ENCODE assay signal across 1 cellular context in the genomic region with DNA sequence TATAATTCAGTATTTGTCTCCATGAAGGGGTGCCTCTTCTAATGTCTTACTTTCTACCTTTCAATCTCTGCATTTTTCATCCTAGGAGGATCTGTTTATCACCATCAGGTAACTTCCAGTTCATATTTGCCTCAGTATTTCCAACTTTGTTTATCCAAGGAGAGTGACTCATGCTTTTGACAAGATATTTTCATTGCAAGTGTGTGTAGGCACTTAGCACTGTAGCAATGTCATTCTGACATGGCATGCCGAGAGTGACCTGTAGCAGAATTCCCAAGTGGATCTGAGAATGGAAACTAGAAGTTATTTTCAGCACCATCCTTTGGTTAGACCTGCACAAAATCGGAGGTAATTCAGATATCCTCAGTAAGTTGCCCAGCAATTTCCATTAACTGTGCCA.
TF ChIP-seq lines count a peak whose summit lies in the region.

No MANE protein-coding gene starts in this region.

TF ChIP-seq in endothelial cell of umbilical vein, 7 proteins besides CTCF, POLR2A, EP300 and RAD21 (continued from another document):
- peak; percentile 78 for TF ChIP-seq JUN (IDR thresholded peaks at IDR 0.05; ENCODE audit: borderline replicate concordance, insufficient read depth, insufficient read length, low read depth)
